8 cellular contexts compared by ENCODE assay signal in genomic region chr16:30399435-30400186, GRCh38. TPM values are rescaled to one million over a fixed set of nuclear protein-coding genes. Genes with fewer than 3 reads are reported as not detected.
A peak's percentile ranks its signal among the peaks of the same experiment; 100 is the strongest.
DNase-seq lines count a peak whose midpoint lies in the region; ATAC-seq, FAIRE-seq and TF ChIP-seq lines count a peak whose summit lies in the region.

No MANE protein-coding gene starts in this region.

- DNase-seq in GM12891 (ENCODE audit: insufficient read length, low spot score) (no peak), SJSA1 (ENCODE audit: low read depth in 1 of 2, low spot score in 2 of 2) (no peak), fibroblast of pulmonary artery (ENCODE audit: low read depth) (no peak), gastrocnemius medialis (no peak)
- no peak for DNase-seq in activated CD8-positive, alpha-beta memory T cell treated with anti-CD3 and anti-CD28 coated beads for 24 hours

- TF ChIP-seq POLR2A in GM12891 (IDR thresholded peaks at IDR 0.05; ENCODE audit: low read depth, low read length), result no peak
- TF ChIP-seq POLR2A in gastrocnemius medialis (IDR thresholded peaks at IDR 0.05), result no peak

- peak overlapping the region; percentile 44 for H3K4me3 ChIP-seq in SJSA1
- H3K4me3 ChIP-seq in fibroblast of pulmonary artery (replicated peaks; ENCODE audit: low read depth, low read length), result peak overlapping the region; percentile 69
- H3K4me3 ChIP-seq in gastrocnemius medialis, result peak overlapping the region; percentile 66 to 93 (median 72)

- H3K9me3 ChIP-seq in SJSA1 (replicated peaks) (no peaks in the 10 kb centered on the region), gastrocnemius medialis (no peaks in the 10 kb centered on the region)

- in situ Hi-C loops in gastrocnemius medialis (cut with MboI; ENCODE audit: low sequenced_read_pairs in 4 of 4), result loop anchor here in 2 of 4 donors (25.0 kb wide), 2 partner anchors 287 to 337 kb away; partner anchors contain the start of genes ALDOA (in 1 of the 2), GDPD3 (in 1 of the 2) and MAPK3 (in 1 of the 2)

- ATAC-seq in gastrocnemius medialis, result no peak
- no peak for ATAC-seq in GM18858 (IDR thresholded peaks at IDR 0.05; ENCODE audit: unreplicated experiment)
- ATAC-seq in HG03432 (IDR thresholded peaks at IDR 0.05; ENCODE audit: unreplicated experiment), result no peak
- ATAC-seq in GM19455 (IDR thresholded peaks at IDR 0.05; ENCODE audit: unreplicated experiment), result no peak

- peak; percentile 48 for FAIRE-seq in GM12891 (lab: Jason Lieb, UNC)

- H3K4me1 ChIP-seq in SJSA1 (replicated peaks), result peaks cover 29% of the 10 kb centered on the region
- peaks cover 13 to 21% of the 10 kb centered on the region in 2 donors for H3K4me1 ChIP-seq in gastrocnemius medialis

- intact Hi-C loops in gastrocnemius medialis (cut with DNase I; ENCODE audit: low total_unique reads), result no loop called here

- no peak for TF ChIP-seq CTCF in fibroblast of pulmonary artery (IDR thresholded peaks at IDR 0.05; ENCODE audit: low read length, missing control alignments)
- no peak for TF ChIP-seq CTCF in gastrocnemius medialis (IDR thresholded peaks at IDR 0.05 in 4 of 5, conservative IDR thresholded peaks at IDR 0.05 in 1 of 5)

- H3K27ac ChIP-seq in SJSA1, result peak overlapping the region; percentile 84
- H3K27ac ChIP-seq in gastrocnemius medialis, result peak overlapping the region; percentile 26 to 78 (median 69)

- H3K36me3 ChIP-seq in SJSA1 (peaks cover 25% of the 10 kb centered on the region), gastrocnemius medialis (peaks cover 0 to 17% of the 10 kb centered on the region in 2 donors)

- H3K27me3 ChIP-seq in SJSA1 (replicated peaks), result no peaks in the 10 kb centered on the region
- H3K27me3 ChIP-seq in gastrocnemius medialis, result no peaks in the 10 kb centered on the region

TF ChIP-seq in GM12891, 5 proteins besides CTCF, POLR2A, EP300 and RAD21:
- TF ChIP-seq PAX5 (IDR thresholded peaks at IDR 0.05; ENCODE audit: insufficient read depth, low read length, severe bottlenecking), result no peak
- no peak for TF ChIP-seq POLR2AphosphoS5 (IDR thresholded peaks at IDR 0.05; ENCODE audit: low read depth, low read length)
- TF ChIP-seq TAF1 (IDR thresholded peaks at IDR 0.05; ENCODE audit: low read depth, low read length), result no peak
- no peak for TF ChIP-seq SPI1 (IDR thresholded peaks at IDR 0.05; ENCODE audit: low read depth, low read length)

RNA-seq across cellular contexts. Expression of gene ZNF48, which starts 4.4 kb away (rescaled TPM):
- 3.8 TPM for polyA plus RNA-seq in GM12891 (2012; ENCODE audit: low read depth, missing spikeins)
- total RNA-seq in SJSA1 (2014; rRNA removed; shearing (Covaris generic)), result 9.6 and 17.3 TPM in 2 replicates
- total RNA-seq in gastrocnemius medialis, result 10 to 100 TPM in 2 of 4 donors, 1 to 10 TPM in 2; 4.4 to 12.7 (median 8.7) TPM

RNA-seq across cellular contexts. Expression of gene ZNF771, which starts 7.8 kb away (rescaled TPM):
- polyA plus RNA-seq in GM12891 (2012; ENCODE audit: low read depth, missing spikeins), result 1.2 TPM
- 27.0 and 51.8 TPM in 2 replicates for total RNA-seq in SJSA1 (2014; rRNA removed; shearing (Covaris generic))
- total RNA-seq in gastrocnemius medialis, result 10 to 100 TPM; 16.7 to 34.1 (median 24.7) TPM

RNA-seq across cellular contexts. Expression of gene SEPTIN1, which starts 17.2 kb away (rescaled TPM):
- polyA plus RNA-seq in GM12891 (2012; ENCODE audit: low read depth, missing spikeins), result 80.3 TPM
- not detected in 2 replicates for total RNA-seq in SJSA1 (2014; rRNA removed; shearing (Covaris generic))
- under 1 TPM in 1 of 4 donors, not detected in 3; 0.65 TPM for total RNA-seq in gastrocnemius medialis

RNA-seq across cellular contexts. Expression of gene MYL11, which starts 25.0 kb away (rescaled TPM):
- polyA plus RNA-seq in GM12891 (2012; ENCODE audit: low read depth, missing spikeins), result 1.2 TPM
- total RNA-seq in SJSA1 (2014; rRNA removed; shearing (Covaris generic)), result not detected in 2 replicates
- 1,000 to 10,000 TPM; 1,053 to 4,879 (median 1,942) TPM for total RNA-seq in gastrocnemius medialis

RNA-seq across cellular contexts. Expression of gene TBC1D10B, which starts 29.3 kb away (rescaled TPM):
- polyA plus RNA-seq in GM12891 (2012; ENCODE audit: low read depth, missing spikeins), result 18.0 TPM
- 25.8 and 42.5 TPM in 2 replicates for total RNA-seq in SJSA1 (2014; rRNA removed; shearing (Covaris generic))
- 10 to 100 TPM; 35.3 to 52.6 (median 43.6) TPM for total RNA-seq in gastrocnemius medialis
